In the genomic region with DNA sequence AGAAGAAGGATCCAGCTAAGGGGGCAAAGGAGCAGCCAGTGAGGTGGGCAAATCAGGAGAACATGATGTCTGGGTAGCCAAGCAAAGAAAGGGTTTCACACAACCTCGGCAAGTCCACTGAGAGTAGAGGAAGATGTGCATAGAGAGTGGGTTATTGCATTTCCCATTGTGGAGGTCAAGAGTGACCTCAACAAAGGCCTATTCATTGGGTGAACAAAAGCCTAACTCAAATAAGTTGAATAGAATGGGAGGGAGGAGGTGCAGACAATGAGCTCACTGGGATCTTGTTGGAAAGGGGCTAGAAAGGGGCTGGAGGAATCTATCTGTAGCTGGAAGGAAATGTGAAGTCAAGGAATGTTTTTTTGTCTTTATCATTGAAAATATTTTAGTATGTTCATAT, we compare ENCODE assay signal across 30 cellular contexts. TPM values are rescaled to one million over a fixed set of nuclear protein-coding genes. Genes with fewer than 3 reads are reported as not detected.
DNase-seq lines count a peak whose midpoint lies in the region; ATAC-seq and TF ChIP-seq lines count a peak whose summit lies in the region.
"Had no signal": no experiment of that assay in that cellular context is flagged by ENCODE, and none has a peak within 500 bp of the region (broad histone marks: within the 10 kb centered on the region; RNA-seq: fewer than 3 reads in every experiment).

No MANE protein-coding gene starts in this region.

- peak overlapping the region; percentile 34 for H3K27ac Mint-ChIP-seq in progenitor cell of endocrine pancreas
- H3K27ac Mint-ChIP-seq: activated CD4-positive, alpha-beta T cell treated with anti-CD3 and anti-CD28 coated beads, Interleukin-2, amount 10 ng/mL, durations not matched to agents 7 days and 5 days; activated naive CD8-positive, alpha-beta T cell treated with anti-CD3 and anti-CD28 coated beads, Interleukin-2, amount 10 ng/mL, durations not matched to agents 7 days and 5 days; nephron progenitor cell had no signal

- peaks cover 8% of the 10 kb centered on the region for H3K9me3 Mint-ChIP-seq in progenitor cell of endocrine pancreas (ENCODE audit: low read depth)

- peaks cover 63% of the 10 kb centered on the region for H3K27me3 Mint-ChIP-seq in progenitor cell of endocrine pancreas
- H3K27me3 Mint-ChIP-seq: activated naive CD8-positive, alpha-beta T cell treated with anti-CD3 and anti-CD28 coated beads, Interleukin-2, amount 10 ng/mL, durations not matched to agents 7 days and 5 days had no signal

- no peaks in the 10 kb centered on the region for H3K36me3 ChIP-seq in effector memory CD4-positive, alpha-beta T cell (ENCODE audit: control insufficient read depth, insufficient read depth, low read length)
- H3K36me3 ChIP-seq: cardiac muscle cell, esophagus squamous epithelium, SJCRH30, upper lobe of left lung, WERI-Rb-1 had no signal

- DNase-seq in Ammon's horn (ENCODE audit: low spot score) = peak; percentile 93
- peak in 41 of 61 donors; percentile 9 to 78 (median 37) for DNase-seq in caudate nucleus (lab: John Stamatoyannopoulos, UW)
- no peak for DNase-seq in progenitor cell of endocrine pancreas (ENCODE audit: low spot score, unreplicated experiment)
- DNase-seq in effector memory CD4-positive, alpha-beta T cell = no peak
- no peak for DNase-seq in epidermal melanocyte (ENCODE audit: insufficient read length, low spot score)
- DNase-seq: activated CD4-positive, alpha-beta T cell treated with anti-CD3 and anti-CD28 coated beads, Interleukin-2, amount 10 ng/mL, durations not matched to agents 7 days and 5 days; activated effector memory CD4-positive, alpha-beta T cell treated with anti-CD3 and anti-CD28 coated beads, Interleukin-2, amount 50 U/mL, for 16 hours; activated naive CD8-positive, alpha-beta T cell treated with anti-CD3 and anti-CD28 coated beads, Interleukin-2, amount 10 ng/mL, durations not matched to agents 7 days and 5 days; activated T-cell treated with anti-CD3 and anti-CD28 coated beads, Interleukin-2, amount 50 U/mL, for 1 hour; Calu3; DMS79; esophagus squamous epithelium; foreskin keratinocyte; left cardiac atrium; NCI-H1092; NCI-H1694; NCI-H2171; nephron progenitor cell; SJCRH30; stimulated activated CD4-positive, alpha-beta T cell treated with anti-CD3 and anti-CD28 coated beads, Interleukin-4, amount 100 ng/mL, for 24 hours; T1000; upper lobe of left lung; WERI-Rb-1 had no signal

- no peaks in the 10 kb centered on the region for H3K36me3 Mint-ChIP-seq in progenitor cell of endocrine pancreas (ENCODE audit: insufficient read depth)

- no peak overlapping the region for H3K4me3 ChIP-seq in effector memory CD4-positive, alpha-beta T cell (ENCODE audit: insufficient read depth, low read depth, low read length, poor library complexity, severe bottlenecking)
- H3K4me3 ChIP-seq: cardiac muscle cell, coronary artery, esophagus squamous epithelium, K562, lung, SJCRH30, upper lobe of left lung had no signal

- H3K4me1 Mint-ChIP-seq in progenitor cell of endocrine pancreas (ENCODE audit: low read depth) = peaks cover 13% of the 10 kb centered on the region
- H3K4me1 Mint-ChIP-seq: nephron progenitor cell had no signal

- no peaks in the 10 kb centered on the region for H3K4me1 ChIP-seq in effector memory CD4-positive, alpha-beta T cell (ENCODE audit: control insufficient read depth, insufficient read depth, low read length, poor library complexity, severe bottlenecking)
- H3K4me1 ChIP-seq: esophagus squamous epithelium, foreskin keratinocyte, upper lobe of left lung had no signal

- H3K27ac ChIP-seq in caudate nucleus (ENCODE audit: low read depth, low read length) (peak overlapping the region; percentile 97), layer of hippocampus (ENCODE audit: low read depth, low read length) (peak overlapping the region; percentile 84)
- H3K27ac ChIP-seq in effector memory CD4-positive, alpha-beta T cell (ENCODE audit: insufficient read depth, low read length, poor library complexity, severe bottlenecking) = no peak overlapping the region
- H3K27ac ChIP-seq: cardiac muscle cell, coronary artery, esophagus squamous epithelium, foreskin keratinocyte, SJCRH30, upper lobe of left lung, WERI-Rb-1 had no signal

- no peak for TF ChIP-seq CTCF in progenitor cell of endocrine pancreas (IDR thresholded peaks at IDR 0.05; ENCODE audit: unreplicated experiment)

- no peak for ATAC-seq in GM18502 (IDR thresholded peaks at IDR 0.05; ENCODE audit: poor library complexity, unreplicated experiment)
- ATAC-seq in GM18870 (IDR thresholded peaks at IDR 0.05; ENCODE audit: unreplicated experiment) = no peak
- ATAC-seq: foreskin keratinocyte, K562, left cardiac atrium had no signal

- no peaks in the 10 kb centered on the region for H3K27me3 ChIP-seq in layer of hippocampus (ENCODE audit: control insufficient read depth, insufficient read depth, low read length)
- H3K27me3 ChIP-seq in effector memory CD4-positive, alpha-beta T cell (replicated peaks; ENCODE audit: control insufficient read depth, insufficient read depth, low read length, poor library complexity, severe bottlenecking) = no peaks in the 10 kb centered on the region
- H3K27me3 ChIP-seq: cardiac muscle cell, esophagus squamous epithelium, SJCRH30, upper lobe of left lung had no signal

- H3K9me3 ChIP-seq in effector memory CD4-positive, alpha-beta T cell (ENCODE audit: control insufficient read depth, low read length) = no peaks in the 10 kb centered on the region
- H3K9me3 ChIP-seq: esophagus squamous epithelium, SJCRH30, upper lobe of left lung had no signal

- no peak overlapping the region for H3K4me3 Mint-ChIP-seq in progenitor cell of endocrine pancreas (ENCODE audit: low read depth)
- H3K4me3 Mint-ChIP-seq: activated CD4-positive, alpha-beta T cell treated with anti-CD3 and anti-CD28 coated beads, Interleukin-2, amount 10 ng/mL, durations not matched to agents 7 days and 5 days; activated naive CD8-positive, alpha-beta T cell treated with anti-CD3 and anti-CD28 coated beads, Interleukin-2, amount 10 ng/mL, durations not matched to agents 7 days and 5 days; nephron progenitor cell had no signal

RNA-seq across cellular contexts. Expression of a gene that starts 14.0 kb away (rescaled TPM):
- total RNA-seq in progenitor cell of endocrine pancreas = 36.8 and 37.1 TPM in 2 replicates

Comparison
In these comparisons a context has a peak if more than half of its experiments do, and no peak if none do; other contexts are left out.
1. DNase-seq: peak in Ammon's horn (single experiment) and caudate nucleus (41 of 61); none in progenitor cell of endocrine pancreas (single experiment), effector memory CD4-positive, alpha-beta T cell (0 of 3) and epidermal melanocyte (single experiment).